In the genomic region with DNA sequence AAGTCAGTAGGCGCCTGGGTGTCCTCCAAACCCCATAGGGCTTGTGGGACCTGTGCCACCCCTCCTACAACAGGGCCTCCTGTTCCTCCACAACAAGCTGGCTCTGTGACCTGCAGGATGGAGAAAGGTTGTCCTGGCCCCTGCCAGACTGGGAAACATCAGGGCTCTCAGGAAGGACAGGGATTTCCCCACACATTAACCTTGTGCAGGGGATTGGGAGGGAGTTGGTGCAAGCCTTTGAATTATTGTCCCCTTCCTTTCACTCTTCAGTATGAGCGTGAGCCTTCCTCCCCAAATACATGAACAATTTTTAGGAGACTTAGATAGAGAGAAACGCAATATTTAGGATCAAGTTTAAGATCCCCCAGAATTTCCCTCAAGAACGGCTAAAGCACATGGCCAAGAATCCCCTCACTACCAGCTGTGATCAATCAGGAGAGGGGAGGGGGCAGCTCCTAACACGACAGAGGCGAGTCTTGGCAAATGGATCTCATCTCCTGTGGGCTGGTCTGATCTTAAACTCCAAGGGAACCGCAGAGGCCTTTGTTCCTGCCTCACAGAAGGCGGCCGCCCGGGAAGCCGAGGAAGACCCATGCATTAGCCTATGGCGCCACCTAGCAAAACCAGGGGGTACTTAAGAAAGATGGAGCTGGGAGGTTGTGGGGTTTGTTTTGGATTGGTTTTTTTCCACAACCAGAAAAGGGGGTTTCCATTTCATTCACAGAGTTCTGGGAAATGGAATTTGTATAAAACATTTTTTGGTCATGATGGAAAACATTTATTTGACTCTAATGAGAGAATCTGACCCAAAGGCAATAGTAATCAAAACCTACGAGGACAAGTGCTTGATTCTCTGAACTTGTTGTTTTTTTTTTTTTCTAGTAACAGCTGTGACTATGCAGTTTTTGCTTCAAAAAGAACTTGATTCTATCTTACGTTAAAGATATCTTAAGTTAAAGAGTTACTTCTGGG, we compare ENCODE assay signal across 8 cellular contexts. TPM values are rescaled to one million over a fixed set of nuclear protein-coding genes. Genes with fewer than 3 reads are reported as not detected.
DNase-seq lines count a peak whose midpoint lies in the region; ATAC-seq and TF ChIP-seq lines count a peak whose summit lies in the region.

No MANE protein-coding gene starts in this region.

- H3K9me3 ChIP-seq in mucosa of descending colon = no peaks in the 10 kb centered on the region

- H3K4me1 ChIP-seq in mucosa of descending colon (ENCODE audit: low read depth) = no peaks in the 10 kb centered on the region

- TF ChIP-seq CTCF in epithelial cell of esophagus (IDR thresholded peaks at IDR 0.05; ENCODE audit: insufficient read depth, low read depth, low read length, missing control alignments) = peak; percentile 93
- TF ChIP-seq CTCF in mucosa of descending colon (IDR thresholded peaks at IDR 0.05) = peak; percentile 38

- ATAC-seq in HG03432 (IDR thresholded peaks at IDR 0.05; ENCODE audit: unreplicated experiment) = peak; percentile 72
- ATAC-seq in mucosa of descending colon = peak; percentile 81
- ATAC-seq in HG02588 (IDR thresholded peaks at IDR 0.05; ENCODE audit: unreplicated experiment) = no peak

- DNase-seq in GM04504 (ENCODE audit: low read depth) (peak; percentile 62), NCI-H510A treated with DMSO at 0.1 percent for 48 hours (lab: John Stamatoyannopoulos, UW) (peak; percentile 93), epithelial cell of esophagus (ENCODE audit: low read depth) (peak; percentile 87), mucosa of descending colon (peak; percentile 61 to 78 (median 65))
- peak; percentile 7 to 33 for DNase-seq in activated CD4-positive, alpha-beta T cell treated with anti-CD3 and anti-CD28 coated beads, Interleukin-2, amount 50 U/mL, for 24 hours (ENCODE audit: low read depth in 1 of 2, low spot score in 1 of 2)
- peak; percentile 12 for DNase-seq in stimulated activated naive CD4-positive, alpha-beta T cell treated with Interleukin-2 at 50 U/mL for 16 hours (lab: John Stamatoyannopoulos, UW)

- no peak overlapping the region for H3K4me3 ChIP-seq in epithelial cell of esophagus (ENCODE audit: low read length)
- no peak overlapping the region for H3K4me3 ChIP-seq in mucosa of descending colon

- H3K36me3 ChIP-seq in mucosa of descending colon (ENCODE audit: low read depth) = no peaks in the 10 kb centered on the region

- intact Hi-C loops in mucosa of descending colon (cut with DNase I, micrococcal nuclease) = loop anchor here (2.0 to 10.0 kb wide), 2 partner anchors 365 to 369 kb away; no protein-coding TSS in a partner anchor

RNA-seq across cellular contexts. Expression of gene OSMR, which starts 36.1 kb away (rescaled TPM):
- 10 to 100 TPM in 2 of 3 donors, 1 to 10 TPM in 1; 3.3 to 24.9 (median 13.0) TPM for total RNA-seq in mucosa of descending colon

Comparison
In these comparisons a context has a peak if more than half of its experiments do, and no peak if none do; other contexts are left out.
1. DNase-seq: peak in every context shown above with its lines; median percentile 93 in NCI-H510A treated with DMSO at 0.1 percent for 48 hours; 87 in epithelial cell of esophagus; 65 in mucosa of descending colon; 62 in GM04504; 20 in activated CD4-positive, alpha-beta T cell treated with anti-CD3 and anti-CD28 coated beads, Interleukin-2, amount 50 U/mL, for 24 hours; 12 in stimulated activated naive CD4-positive, alpha-beta T cell treated with Interleukin-2 at 50 U/mL for 16 hours.